ENCODE assay signal across 1 cellular context in genomic region chr11:57330029-57330428, GRCh38.
TF ChIP-seq lines count a peak whose summit lies in the region.

No MANE protein-coding gene starts in this region.

TF ChIP-seq in A549, 52 proteins besides CTCF, POLR2A, EP300 and RAD21:
- TF ChIP-seq TP53 (CRISPR knock-in tag; IDR thresholded peaks at IDR 0.05) (no peak), CEBPB (IDR thresholded peaks at IDR 0.05) (no peak), JUNB (IDR thresholded peaks at IDR 0.05) (no peak), BHLHE40 (IDR thresholded peaks at IDR 0.05; ENCODE audit: low read depth, low read length) (no peak), ZC3H11A (IDR thresholded peaks at IDR 0.05) (no peak), FOSL2 (IDR thresholded peaks at IDR 0.05) (no peak), FOSL2 (CRISPR knock-in tag; IDR thresholded peaks at IDR 0.05) (0 out of 2 replicates have a peak, but pooled peaks have one; percentile 5)
- TF ChIP-seq, protein P1, sequence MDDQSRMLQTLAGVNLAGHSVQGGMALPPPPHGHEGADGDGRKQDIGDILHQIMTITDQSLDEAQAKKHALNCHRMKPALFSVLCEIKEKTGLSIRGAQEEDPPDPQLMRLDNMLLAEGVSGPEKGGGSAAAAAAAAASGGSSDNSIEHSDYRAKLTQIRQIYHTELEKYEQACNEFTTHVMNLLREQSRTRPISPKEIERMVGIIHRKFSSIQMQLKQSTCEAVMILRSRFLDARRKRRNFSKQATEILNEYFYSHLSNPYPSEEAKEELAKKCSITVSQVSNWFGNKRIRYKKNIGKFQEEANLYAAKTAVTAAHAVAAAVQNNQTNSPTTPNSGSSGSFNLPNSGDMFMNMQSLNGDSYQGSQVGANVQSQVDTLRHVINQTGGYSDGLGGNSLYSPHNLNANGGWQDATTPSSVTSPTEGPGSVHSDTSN (IDR thresholded peaks at IDR 0.05), result no peak
TF ChIP-seq in A549: peak in this region for 1.
